ENCODE assay signal across 1 cellular context in genomic region chrX:84501798-84502628, GRCh38.
TF ChIP-seq lines count a peak whose summit lies in the region.

HDX (minus strand) TSS chrX:84502453; CDS start chrX:84475397, 27,056 bp downstream.

TF ChIP-seq in WTC11, 78 proteins besides CTCF, POLR2A, EP300 and RAD21 (continued from another document):
- TF ChIP-seq MAX (CRISPR knock-in tag; IDR thresholded peaks at IDR 0.05) (peak; percentile 99), ZNF232 (CRISPR knock-in tag; IDR thresholded peaks at IDR 0.05) (peak; percentile 100), JAZF1 (CRISPR knock-in tag; IDR thresholded peaks at IDR 0.05) (no peak), SMAD4 (CRISPR knock-in tag; IDR thresholded peaks at IDR 0.05) (peak; percentile 100), KAT7 (CRISPR knock-in tag; IDR thresholded peaks at IDR 0.05; ENCODE audit: borderline replicate concordance) (peak; percentile 100), USF1 (CRISPR knock-in tag; IDR thresholded peaks at IDR 0.05) (peak; percentile 95), ZNF219 (CRISPR knock-in tag; IDR thresholded peaks at IDR 0.05; ENCODE audit: borderline replicate concordance) (peak; percentile 99), IRF1 (CRISPR knock-in tag; IDR thresholded peaks at IDR 0.05) (peak; percentile 100), NR2C2 (CRISPR knock-in tag; IDR thresholded peaks at IDR 0.05) (peak; percentile 100), STAT6 (CRISPR knock-in tag; conservative IDR thresholded peaks at IDR 0.05; ENCODE audit: low read depth) (peak; percentile 100), FOXP4 (CRISPR knock-in tag; IDR thresholded peaks at IDR 0.05) (peak; percentile 100), ZNF281 (CRISPR knock-in tag; IDR thresholded peaks at IDR 0.05) (peak; percentile 100), NFE2L1 (CRISPR knock-in tag; IDR thresholded peaks at IDR 0.05) (peak; percentile 100), USF2 (CRISPR knock-in tag; IDR thresholded peaks at IDR 0.05) (peak; percentile 92), GRHL2 (CRISPR knock-in tag; IDR thresholded peaks at IDR 0.05; ENCODE audit: insufficient replicate concordance, severe bottlenecking) (no peak), RELA (CRISPR knock-in tag; IDR thresholded peaks at IDR 0.05; ENCODE audit: borderline replicate concordance) (peak; percentile 100), TEAD1 (CRISPR knock-in tag; IDR thresholded peaks at IDR 0.05) (peak; percentile 100), FOXK1 (CRISPR knock-in tag; IDR thresholded peaks at IDR 0.05) (peak; percentile 100), AR (CRISPR knock-in tag; IDR thresholded peaks at IDR 0.05) (no peak), ZNF317 (CRISPR knock-in tag; IDR thresholded peaks at IDR 0.05; ENCODE audit: borderline replicate concordance, low read depth) (peak; percentile 99), FOXJ3 (CRISPR knock-in tag; IDR thresholded peaks at IDR 0.05; ENCODE audit: borderline replicate concordance) (peak; percentile 100), HMGXB4 (CRISPR knock-in tag; IDR thresholded peaks at IDR 0.05) (peak; percentile 100), RORB (CRISPR knock-in tag; IDR thresholded peaks at IDR 0.05) (no peak), CBFB (CRISPR knock-in tag; IDR thresholded peaks at IDR 0.05; ENCODE audit: low read depth) (peak; percentile 100), ZNF138 (CRISPR knock-in tag; conservative IDR thresholded peaks at IDR 0.05) (peak; percentile 100), ZSCAN18 (CRISPR knock-in tag; IDR thresholded peaks at IDR 0.05) (no peak), ETV6 (CRISPR knock-in tag; IDR thresholded peaks at IDR 0.05) (peak; percentile 100), ZNF532 (CRISPR knock-in tag; IDR thresholded peaks at IDR 0.05; ENCODE audit: borderline replicate concordance) (no peak), TEAD4 (CRISPR knock-in tag; IDR thresholded peaks at IDR 0.05) (peak; percentile 100)
TF ChIP-seq in WTC11: peak in this region for 56.
